In genomic region chr12:126747530-126748149, GRCh38 we compare ENCODE assay signal across 8 cellular contexts.
DNase-seq lines count a peak whose midpoint lies in the region; ATAC-seq and TF ChIP-seq lines count a peak whose summit lies in the region.

No MANE protein-coding gene starts in this region.

- no peaks in the 10 kb centered on the region for H3K9me2 ChIP-seq in OCI-LY1 (ENCODE audit: low read depth, low read length)

- H3K27ac ChIP-seq in OCI-LY1 (ENCODE audit: low read depth, low read length, poor library complexity, severe bottlenecking) = no peak overlapping the region
- H3K27ac ChIP-seq in gastroesophageal sphincter = no peak overlapping the region
- no peak overlapping the region for H3K27ac ChIP-seq in sigmoid colon

- H3K4me3 ChIP-seq in OCI-LY1 (ENCODE audit: low read depth, low read length, poor library complexity, severe bottlenecking) = no peak overlapping the region
- H3K4me3 ChIP-seq in gastroesophageal sphincter = no peak overlapping the region
- H3K4me3 ChIP-seq in sigmoid colon = no peak overlapping the region

- no peaks in the 10 kb centered on the region for H3K79me2 ChIP-seq in OCI-LY1 (ENCODE audit: insufficient read depth, low read length)

- H3K4me1 ChIP-seq in OCI-LY1 (ENCODE audit: insufficient read depth, low read length, severe bottlenecking) (no peaks in the 10 kb centered on the region), gastroesophageal sphincter (no peaks in the 10 kb centered on the region), sigmoid colon (no peaks in the 10 kb centered on the region)

- TF ChIP-seq POLR2A in gastroesophageal sphincter (IDR thresholded peaks at IDR 0.05) (no peak), sigmoid colon (IDR thresholded peaks at IDR 0.05) (no peak)

- TF ChIP-seq CTCF in OCI-LY1 (IDR thresholded peaks at IDR 0.05; ENCODE audit: low read length) = peak; percentile 87
- TF ChIP-seq CTCF in gastroesophageal sphincter (IDR thresholded peaks at IDR 0.05) = peak; percentile 44 to 85 (median 62)
- peak; percentile 18 to 81 (median 58) for TF ChIP-seq CTCF in sigmoid colon (IDR thresholded peaks at IDR 0.05)

- no peaks in the 10 kb centered on the region for H4K20me1 ChIP-seq in OCI-LY1 (ENCODE audit: insufficient read depth, low read length)

- intact Hi-C loops in sigmoid colon (cut with DNase I) = loop anchor here (5.0 to 10.0 kb wide), 2 partner anchors 1213 to 1565 kb away; no protein-coding TSS in a partner anchor

- H3F3A ChIP-seq in OCI-LY1 (ENCODE audit: insufficient read depth, low read length) = no peaks in the 10 kb centered on the region

- H3K36me3 ChIP-seq in OCI-LY1 (ENCODE audit: insufficient read depth, low read length) (no peaks in the 10 kb centered on the region), gastroesophageal sphincter (no peaks in the 10 kb centered on the region), sigmoid colon (no peaks in the 10 kb centered on the region)

- no peaks in the 10 kb centered on the region for H3K27me3 ChIP-seq in OCI-LY1 (ENCODE audit: insufficient read depth, low read length)
- peaks cover 20% of the 10 kb centered on the region for H3K27me3 ChIP-seq in gastroesophageal sphincter
- no peaks in the 10 kb centered on the region for H3K27me3 ChIP-seq in sigmoid colon

- no peak overlapping the region for H2AFZ ChIP-seq in OCI-LY1 (ENCODE audit: low read length)

- no peak overlapping the region for H3K4me2 ChIP-seq in OCI-LY1 (ENCODE audit: low read length)

- DNase-seq in COLO829 (ENCODE audit: low spot score) = peak; percentile 52
- peak; percentile 26 for DNase-seq in activated T-helper 1 cell treated with Interleukin-2 at 50 U/mL for 16 hours (ENCODE audit: low read depth)
- DNase-seq in sigmoid colon = no peak

- H3K9me3 ChIP-seq in OCI-LY1 (ENCODE audit: low read length) = no peaks in the 10 kb centered on the region
- no peaks in the 10 kb centered on the region for H3K9me3 ChIP-seq in gastroesophageal sphincter
- no peaks in the 10 kb centered on the region for H3K9me3 ChIP-seq in sigmoid colon

- no peak for TF ChIP-seq EP300 in gastroesophageal sphincter (IDR thresholded peaks at IDR 0.05)
- TF ChIP-seq EP300 in sigmoid colon (IDR thresholded peaks at IDR 0.05) = no peak

- no peak overlapping the region for H3K9ac ChIP-seq in OCI-LY1 (ENCODE audit: low read length)

- 58 to 66% methylated on average over 8 of the region's 11 CpGs for WGBS in gastroesophageal sphincter (ENCODE audit: low coverage in 1 of 2), 2 donors
- 55 to 60% methylated on average over 11 of the region's 11 CpGs for WGBS in sigmoid colon, 2 donors

- ATAC-seq in GM21786 (IDR thresholded peaks at IDR 0.05; ENCODE audit: unreplicated experiment) = peak; percentile 68
- ATAC-seq in gastroesophageal sphincter = no peak
- ATAC-seq in GM21515 (IDR thresholded peaks at IDR 0.05; ENCODE audit: unreplicated experiment) = no peak
- ATAC-seq in GM21526 (IDR thresholded peaks at IDR 0.05; ENCODE audit: low FRiP score, unreplicated experiment) = no peak
